ENCODE assay signal across 15 cellular contexts in the genomic region with DNA sequence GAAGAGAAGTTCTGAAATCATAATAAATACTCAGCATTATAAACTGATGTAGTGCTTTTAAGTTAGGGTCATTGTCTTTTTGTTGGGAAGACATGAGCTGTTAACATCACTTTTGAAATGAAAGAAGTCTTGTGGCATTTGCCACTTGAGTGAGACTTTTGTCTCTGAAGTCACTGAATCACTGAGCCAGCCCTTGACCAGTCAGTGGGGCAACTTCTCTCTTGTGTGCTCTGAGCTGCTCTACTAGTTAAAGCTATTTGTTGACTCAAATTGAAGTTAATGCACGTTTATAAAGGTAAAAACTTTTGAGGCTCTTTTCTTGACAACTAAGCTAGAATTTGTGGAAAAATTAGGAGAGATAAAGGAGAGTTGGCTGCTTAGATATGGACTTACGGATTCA. TPM values are rescaled to one million over a fixed set of nuclear protein-coding genes. Genes with fewer than 3 reads are reported as not detected.
DNase-seq lines count a peak whose midpoint lies in the region; ATAC-seq, FAIRE-seq and TF ChIP-seq lines count a peak whose summit lies in the region.
"Had no signal": no experiment of that assay in that cellular context is flagged by ENCODE, and none has a peak within 500 bp of the region (broad histone marks: within the 10 kb centered on the region; RNA-seq: fewer than 3 reads in every experiment).

No MANE protein-coding gene starts in this region.

- in situ Hi-C loops in IMR-90 (cut with MboI; ENCODE audit: low sequenced_read_pairs) (loop anchor here (25.0 kb wide), 1 partner anchor 314 kb away; no protein-coding TSS in a partner anchor), GM12878 (cut with MboI) (no loop called here)

- RAD21 ChIA-PET in GM12878 (lab: Charles Lee; ENCODE audit: unreplicated experiment) = interaction anchor here (1.6 kb wide), 1 partner anchor 307 kb away, joined by 5 read pairs; no protein-coding TSS in a partner anchor

- peaks cover 72% of the 10 kb centered on the region for H3K4me1 Mint-ChIP-seq in activated CD4-positive, alpha-beta T cell treated with anti-CD3 and anti-CD28 coated beads for 36 hours
- peaks cover 70% of the 10 kb centered on the region for H3K4me1 Mint-ChIP-seq in activated naive CD4-positive, alpha-beta T cell treated with anti-CD3 and anti-CD28 coated beads for 36 hours (ENCODE audit: low read depth)

- H2AK5ac ChIP-seq in IMR-90 (ENCODE audit: low read depth, low read length) = no peak overlapping the region
- H2AK5ac ChIP-seq in trophoblast cell (ENCODE audit: low read length) = no peak overlapping the region

- H4K91ac ChIP-seq in IMR-90 (ENCODE audit: insufficient read depth, low read depth, low read length) (no peak overlapping the region), trophoblast cell (ENCODE audit: low read depth, low read length) (no peak overlapping the region)

- no peak overlapping the region for H2BK15ac ChIP-seq in IMR-90 (ENCODE audit: low read depth, low read length)

- 80% methylated on average over 1 of the region's 2 CpGs; no CpG with 5 or more reads in 1 of the 2 experiments for WGBS in IMR-90 (ENCODE audit: extremely low coverage in 2 of 2, insufficient read length in 1 of 2), 2 experiments
- WGBS in GM12878 (ENCODE audit: insufficient coverage, insufficient replicate concordance, low lambda C conversion rate, missing lambda C conversion rate) = 50% methylated on average over 2 of the region's 2 CpGs
- no CpG with 5 or more reads among the region's 2 CpGs for WGBS in trophoblast cell (ENCODE audit: extremely low coverage, insufficient coverage, insufficient read length)

- H3K36me3 Mint-ChIP-seq in activated CD4-positive, alpha-beta T cell treated with anti-CD3 and anti-CD28 coated beads for 36 hours (ENCODE audit: low read depth) = peaks cover 62% of the 10 kb centered on the region
- peaks cover 32% of the 10 kb centered on the region for H3K36me3 Mint-ChIP-seq in activated naive CD4-positive, alpha-beta T cell treated with anti-CD3 and anti-CD28 coated beads for 36 hours (ENCODE audit: low read depth)

- POLR2A ChIA-PET in activated CD4-positive, alpha-beta T cell treated with anti-CD3 and anti-CD28 coated beads for 36 hours (lab: Charles Lee) = interaction anchor here (0.9 kb wide), 1 partner anchor 31 kb away, joined by 3 read pairs; the partner anchor contains the start of gene TRMT61B
- POLR2A ChIA-PET in IMR-90 (lab: Charles Lee; ENCODE audit: unreplicated experiment) = no interaction called here
- POLR2A ChIA-PET in GM12878 (lab: Charles Lee) = no interaction called here

- TF ChIP-seq RAD21 in IMR-90 (IDR thresholded peaks at IDR 0.05; ENCODE audit: low read length) (no peak), GM12878 (IDR thresholded peaks at IDR 0.05; ENCODE audit: insufficient read depth, low read depth, low read length) (no peak)

- no peak for TF ChIP-seq POLR2A in IMR-90 (IDR thresholded peaks at IDR 0.05; ENCODE audit: low read depth, low read length)
- TF ChIP-seq POLR2A in GM12878 (IDR thresholded peaks at IDR 0.05; ENCODE audit: low read depth, low read length) = no peak

- H3K4me3 ChIP-seq in IMR-90 (ENCODE audit: insufficient read depth, low read depth, low read length) (no peak overlapping the region), GM12878 (no peak overlapping the region), trophoblast cell (ENCODE audit: low read depth, low read length) (no peak overlapping the region)
- H3K4me3 ChIP-seq: BLaER1 treated with 17β-estradiol and CSF1 and Interleukin-3, amounts not matched to agents 10 nM and 100 nM had no signal

- H3K23ac ChIP-seq in IMR-90 (ENCODE audit: low read depth, low read length) = peak overlapping the region; percentile 31; the same call in 1 of the 2 replicates
- no peak overlapping the region for H3K23ac ChIP-seq in trophoblast cell (ENCODE audit: low read length)

- H3K79me1 ChIP-seq in IMR-90 (ENCODE audit: low read depth in 1 of 2, low read length in 2 of 2) (peaks cover 11 to 62% of the 10 kb centered on the region in 2 experiments), trophoblast cell (ENCODE audit: low read length) (no peaks in the 10 kb centered on the region)

- no peak for ATAC-seq in activated CD4-positive, alpha-beta T cell treated with anti-CD3 and anti-CD28 coated beads for 36 hours
- no peak for ATAC-seq in IMR-90 (ENCODE audit: low read depth)
- ATAC-seq in GM12878 = peak; percentile 24; the same call in 1 of the 3 replicates

- H2BK20ac ChIP-seq in IMR-90 (ENCODE audit: low read depth, low read length) = no peak overlapping the region

- FAIRE-seq in GM12878 (lab: Jason Lieb, UNC) = no peak
- FAIRE-seq: RCC 7860 had no signal

- H3K27ac ChIP-seq in IMR-90 (ENCODE audit: insufficient read depth, low read length) = no peak overlapping the region
- H3K27ac ChIP-seq in GM12878 (ENCODE audit: control insufficient read depth, insufficient read depth) = no peak overlapping the region
- H3K27ac ChIP-seq in trophoblast cell (ENCODE audit: low read depth, low read length) = no peak overlapping the region
- H3K27ac ChIP-seq: BLaER1 treated with 17β-estradiol and CSF1 and Interleukin-3, amounts not matched to agents 10 nM and 100 nM had no signal

- no peak overlapping the region for H2BK120ac ChIP-seq in IMR-90 (ENCODE audit: low read depth, low read length)
- H2BK120ac ChIP-seq in trophoblast cell (ENCODE audit: insufficient read depth, low read length, poor library complexity) = no peak overlapping the region

- H3K9me1 ChIP-seq in IMR-90 (ENCODE audit: insufficient read depth, low read length) = peaks cover 15% of the 10 kb centered on the region

- DNase-seq in activated CD4-positive, alpha-beta T cell treated with anti-CD3 and anti-CD28 coated beads for 36 hours = no peak
- DNase-seq in activated CD4-positive, alpha-beta T cell treated with anti-CD3 and anti-CD28 coated beads, Interleukin-2, amount 50 U/mL, for 4 hours = no peak
- DNase-seq in IMR-90 = no peak
- no peak for DNase-seq in GM12878 (ENCODE audit: low read depth, low spot score)
- no peak for DNase-seq in trophoblast cell
- no peak for DNase-seq in activated naive CD4-positive, alpha-beta T cell treated with anti-CD3 and anti-CD28 coated beads for 36 hours
- DNase-seq in NCI-H526 (lab: John Stamatoyannopoulos, UW) = no peak
- no peak for DNase-seq in mesenteric fat pad (ENCODE audit: low spot score)
- DNase-seq: 8988T, GF-D8, NCI-H1417, NCI-H2029, NCI-H510A treated with DMSO at 0.1 percent for 48 hours had no signal

- BruUV-seq in IMR-90 (replicated peaks; lab: Mats Ljungman, UMichigan) (no TSS peak), GM12878 (replicated peaks; lab: Mats Ljungman, UMichigan) (no TSS peak)

- peaks cover 14% of the 10 kb centered on the region for H3K4me1 ChIP-seq in IMR-90 (ENCODE audit: control insufficient read depth, insufficient read depth, low read length)
- no peaks in the 10 kb centered on the region for H3K4me1 ChIP-seq in GM12878 (ENCODE audit: control insufficient read depth, insufficient read depth, low read length)
- H3K4me1 ChIP-seq in trophoblast cell (ENCODE audit: control insufficient read depth in 1 of 2, insufficient read depth in 2 of 2, low read length in 2 of 2) = no peaks in the 10 kb centered on the region

- H3K14ac ChIP-seq in IMR-90 (replicated peaks; ENCODE audit: low read depth, low read length) (no peak overlapping the region), trophoblast cell (ENCODE audit: low read length) (no peak overlapping the region)

- H3K9me3 ChIP-seq in IMR-90 (ENCODE audit: control insufficient read depth, insufficient read depth, low read length) (no peaks in the 10 kb centered on the region), GM12878 (replicated peaks; ENCODE audit: control insufficient read depth, insufficient read depth, low read length) (no peaks in the 10 kb centered on the region), trophoblast cell (ENCODE audit: insufficient read depth, low read depth, low read length) (no peaks in the 10 kb centered on the region)
- H3K9me3 ChIP-seq: BLaER1 treated with 17β-estradiol and CSF1 and Interleukin-3, amounts not matched to agents 10 nM and 100 nM had no signal

- peak overlapping the region; percentile 53 for H3K27ac Mint-ChIP-seq in activated CD4-positive, alpha-beta T cell treated with anti-CD3 and anti-CD28 coated beads for 36 hours
- no peak overlapping the region for H3K27ac Mint-ChIP-seq in activated naive CD4-positive, alpha-beta T cell treated with anti-CD3 and anti-CD28 coated beads for 36 hours

- H4K12ac ChIP-seq in trophoblast cell (ENCODE audit: low read depth, low read length) = no peak overlapping the region

- H3K9me3 Mint-ChIP-seq in activated CD4-positive, alpha-beta T cell treated with anti-CD3 and anti-CD28 coated beads for 36 hours (ENCODE audit: low read depth) = no peaks in the 10 kb centered on the region
- no peaks in the 10 kb centered on the region for H3K9me3 Mint-ChIP-seq in activated naive CD4-positive, alpha-beta T cell treated with anti-CD3 and anti-CD28 coated beads for 36 hours

- no peaks in the 10 kb centered on the region for H3K27me3 Mint-ChIP-seq in activated CD4-positive, alpha-beta T cell treated with anti-CD3 and anti-CD28 coated beads for 36 hours
- no peaks in the 10 kb centered on the region for H3K27me3 Mint-ChIP-seq in activated naive CD4-positive, alpha-beta T cell treated with anti-CD3 and anti-CD28 coated beads for 36 hours (ENCODE audit: low read depth)

- peaks cover 89% of the 10 kb centered on the region for H4K20me1 ChIP-seq in IMR-90 (ENCODE audit: insufficient read depth, low read length)
- no peaks in the 10 kb centered on the region for H4K20me1 ChIP-seq in GM12878 (ENCODE audit: control insufficient read depth, insufficient read depth)

- SMC1A ChIA-PET in GM12878 (lab: Charles Lee; ENCODE audit: uncharacterized antibody, unreplicated experiment) = interaction anchor here (1.3 kb wide), 1 partner anchor 12 kb away, joined by 4 read pairs; no protein-coding TSS in a partner anchor

- no peak overlapping the region for H3K4me2 ChIP-seq in IMR-90 (ENCODE audit: low read depth, low read length)
- peak overlapping the region; percentile 24; the same call in 1 of the 2 replicates for H3K4me2 ChIP-seq in GM12878 (ENCODE audit: control insufficient read depth, insufficient read depth)
- no peak overlapping the region for H3K4me2 ChIP-seq in trophoblast cell (ENCODE audit: low read length)

- intact Hi-C loops in activated CD4-positive, alpha-beta T cell treated with anti-CD3 and anti-CD28 coated beads for 36 hours (cut with DNase I, micrococcal nuclease) = no loop called here
- intact Hi-C loops in IMR-90 (cut with micrococcal nuclease) = loop anchor here (2.0 kb wide), 1 partner anchor 334 kb away; no protein-coding TSS in a partner anchor
- intact Hi-C loops in GM12878 (cut with micrococcal nuclease; ENCODE audit: unreplicated experiment) = no loop called here
- intact Hi-C loops in activated naive CD4-positive, alpha-beta T cell treated with anti-CD3 and anti-CD28 coated beads for 36 hours (cut with micrococcal nuclease) = no loop called here

- TF ChIP-seq EP300 in GM12878 (IDR thresholded peaks at IDR 0.05; ENCODE audit: borderline replicate concordance in 1 of 2, control insufficient read depth in 1 of 2, low read depth in 2 of 2, low read length in 2 of 2) = no peak

- H4K5ac ChIP-seq in IMR-90 (ENCODE audit: low read depth, low read length) = no peak overlapping the region

- dilution Hi-C loops in IMR-90 (cut with HindIII; ENCODE audit: low sequenced_read_pairs, unreplicated experiment) = no loop called here

- no peaks in the 10 kb centered on the region for H3K27me3 ChIP-seq in IMR-90 (ENCODE audit: control insufficient read depth, insufficient read depth, low read length)
- no peaks in the 10 kb centered on the region for H3K27me3 ChIP-seq in GM12878 (replicated peaks in 1 of 2; ENCODE audit: control insufficient read depth in 2 of 2, insufficient read depth in 2 of 2, low read length in 1 of 2)
- no peaks in the 10 kb centered on the region for H3K27me3 ChIP-seq in trophoblast cell (ENCODE audit: insufficient read depth, low read length)
- H3K27me3 ChIP-seq: BLaER1 treated with 17β-estradiol and CSF1 and Interleukin-3, amounts not matched to agents 10 nM and 100 nM had no signal

- H2BK12ac ChIP-seq in trophoblast cell (ENCODE audit: low read length) = no peak overlapping the region

- TF ChIP-seq CTCF in IMR-90 (conservative IDR thresholded peaks at IDR 0.05; ENCODE audit: low read depth, low read length) (no peak), GM12878 (IDR thresholded peaks at IDR 0.05 in 2 of 3, conservative IDR thresholded peaks at IDR 0.05 in 1 of 3; ENCODE audit: control insufficient read depth in 2 of 3, extremely low read depth in 1 of 3, insufficient read depth in 1 of 3, low read depth in 3 of 3, low read length in 3 of 3) (no peak)

- H3K4ac ChIP-seq in IMR-90 (ENCODE audit: low read depth, low read length) (no peak overlapping the region), trophoblast cell (ENCODE audit: low read depth, low read length) (peak overlapping the region; percentile 80)

- H2AK9ac ChIP-seq in IMR-90 (replicated peaks; ENCODE audit: low read depth, low read length, poor library complexity) = no peak overlapping the region

- H3K79me2 ChIP-seq in GM12878 (ENCODE audit: control insufficient read depth, insufficient read depth, low read length) = peaks cover 94% of the 10 kb centered on the region
- peaks cover 4% of the 10 kb centered on the region for H3K79me2 ChIP-seq in trophoblast cell (ENCODE audit: control insufficient read depth, insufficient read depth, low read length, poor library complexity)

- CTCF ChIA-PET in activated CD4-positive, alpha-beta T cell treated with anti-CD3 and anti-CD28 coated beads for 36 hours (lab: Charles Lee) = interaction anchor here (0.8 to 1.8 kb wide), 3 partner anchors 12 to 81 kb away, joined by 3 to 7 read pairs (median 3); no protein-coding TSS in a partner anchor
- CTCF ChIA-PET in IMR-90 (lab: Yijun Ruan, JAX) = no interaction called here
- CTCF ChIA-PET in GM12878 (lab: Yijun Ruan, JAX) = interaction anchor here (1.0 to 1.4 kb wide), 3 partner anchors 9 to 307 kb away, joined by 3 to 5 read pairs (median 4); no protein-coding TSS in a partner anchor
- CTCF ChIA-PET in activated naive CD4-positive, alpha-beta T cell treated with anti-CD3 and anti-CD28 coated beads for 36 hours (lab: Charles Lee) = interaction anchor here (1.0 to 1.4 kb wide), 3 partner anchors 9 to 78 kb away, joined by 3 read pairs; no protein-coding TSS in a partner anchor

- H4K8ac ChIP-seq in IMR-90 (ENCODE audit: low read depth in 2 of 2, low read length in 2 of 2) (no peak overlapping the region), trophoblast cell (ENCODE audit: low read depth, low read length) (no peak overlapping the region)

- H3K56ac ChIP-seq in IMR-90 (ENCODE audit: extremely low read depth, insufficient read depth, low read length) = no peak overlapping the region

- peaks cover 8% of the 10 kb centered on the region for H3K36me3 ChIP-seq in IMR-90 (ENCODE audit: control insufficient read depth, insufficient read depth, low read length)
- H3K36me3 ChIP-seq in GM12878 (ENCODE audit: control insufficient read depth in 2 of 2, insufficient read depth in 2 of 2, low read length in 1 of 2) = peaks cover 9 to 13% of the 10 kb centered on the region in 2 experiments
- peaks cover 3 to 8% of the 10 kb centered on the region in 2 experiments for H3K36me3 ChIP-seq in trophoblast cell (ENCODE audit: control insufficient read depth in 1 of 2, insufficient read depth in 2 of 2, low read length in 2 of 2)

- H3K4me3 Mint-ChIP-seq in activated CD4-positive, alpha-beta T cell treated with anti-CD3 and anti-CD28 coated beads for 36 hours = no peak overlapping the region
- H3K4me3 Mint-ChIP-seq in activated naive CD4-positive, alpha-beta T cell treated with anti-CD3 and anti-CD28 coated beads for 36 hours = no peak overlapping the region

- H2BK5ac ChIP-seq in IMR-90 (ENCODE audit: low read depth, low read length, poor library complexity, severe bottlenecking) (no peak overlapping the region), trophoblast cell (ENCODE audit: low read depth, low read length, poor library complexity) (no peak overlapping the region)

- H2AFZ ChIP-seq in IMR-90 (replicated peaks; ENCODE audit: low read length, poor library complexity) (no peak overlapping the region), GM12878 (ENCODE audit: control insufficient read depth, low read depth, low read length) (no peak overlapping the region), trophoblast cell (ENCODE audit: insufficient read depth, low read length, poor library complexity) (no peak overlapping the region)

- no peak overlapping the region for H3K9ac ChIP-seq in IMR-90 (ENCODE audit: low read depth, low read length)
- no peak overlapping the region for H3K9ac ChIP-seq in GM12878 (ENCODE audit: control insufficient read depth, insufficient read depth, low read length)
- no peak overlapping the region for H3K9ac ChIP-seq in trophoblast cell (ENCODE audit: low read length)
- H3K9ac ChIP-seq: BLaER1 treated with 17β-estradiol and CSF1 and Interleukin-3, amounts not matched to agents 10 nM and 100 nM had no signal

- H3K18ac ChIP-seq in IMR-90 (ENCODE audit: low read depth, low read length) (no peak overlapping the region), trophoblast cell (ENCODE audit: low read length) (no peak overlapping the region)

RNA-seq across cellular contexts. Expression of gene WDR43, which starts 6.7 kb away (rescaled TPM):
- 100 to 1,000 TPM; 109 to 170 TPM for total RNA-seq in activated CD4-positive, alpha-beta T cell treated with anti-CD3 and anti-CD28 coated beads for 36 hours
- 220 and 300 TPM in 2 replicates for total RNA-seq in IMR-90 (2012; rRNA removed)
- 37.7 and 40.3 TPM in 2 replicates for polyA plus RNA-seq in IMR-90 (2012; rRNA removed)
- 4.6 and 5.3 TPM in 2 replicates for polyA plus RNA-seq in IMR-90 (2012; cell fraction: cytosol; rRNA removed)
- 4.5 and 46.7 TPM in 2 replicates for polyA plus RNA-seq in IMR-90 (2012; cell fraction: nucleus; rRNA removed; ENCODE audit: low replicate concordance)
- total RNA-seq in GM12878 (2013; cell fraction: nucleolus; rRNA removed) = 194 and 200 TPM in 2 replicates
- 88.6 and 109 TPM in 2 replicates for total RNA-seq in GM12878 (2014; rRNA removed)
- total RNA-seq in GM12878 (2014; rRNA removed; fragmentation: Illumina TruSeq; extraction: Trizol) = 139 and 142 TPM in 2 replicates
- total RNA-seq in GM12878 (2021) = 105 and 108 TPM in 2 replicates
- 16.6 TPM for polyA plus RNA-seq in GM12878 (2011; ENCODE audit: low read depth)
- polyA plus RNA-seq in GM12878 (2011; rRNA removed) = 153 and 179 TPM in 2 replicates
- 51.3 and 52.7 TPM in 2 replicates for polyA plus RNA-seq in GM12878 (2011; cell fraction: cytosol; rRNA removed)
- polyA plus RNA-seq in GM12878 (2011; cell fraction: nucleus; rRNA removed) = 56.8 and 68.2 TPM in 2 replicates
- polyA plus RNA-seq in GM12878 (2012) = 31.6 and 36.0 TPM in 2 replicates
- 84.4 and 103 TPM in 2 replicates for polyA plus RNA-seq in GM12878 (2014; fragmentation: Illumina TruSeq; extraction: Trizol)
- 10 to 100 TPM; 39.3 to 39.6 TPM for polyA plus RNA-seq in GM12878 (2014; fragmentation: Nextera tagmentation; extraction: Ambion mirVana)
- polyA plus RNA-seq in GM12878 (2014; rRNA removed) = 61.8 and 67.4 TPM in 2 replicates
- polyA plus RNA-seq in GM12878 (2016; fragmentation: Nextera tagmentation; extraction: Ambion mirVana) = 10 to 100 TPM; 75.6 to 79.5 TPM
- 142 and 381 TPM in 2 replicates for polyA minus RNA-seq in GM12878 (2011; rRNA and poly(A)+ RNA removed)
- 43.3 and 92.1 TPM in 2 replicates for polyA minus RNA-seq in GM12878 (2011; cell fraction: cytosol; rRNA and poly(A)+ RNA removed)
- polyA minus RNA-seq in GM12878 (2011; cell fraction: nucleus; rRNA and poly(A)+ RNA removed) = 51.5 and 60.6 TPM in 2 replicates
- polyA plus RNA-seq in trophoblast cell (2013) = 40.2 and 42.5 TPM in 2 replicates
- 10 to 100 TPM; 76.5 to 78.7 TPM for total RNA-seq in activated naive CD4-positive, alpha-beta T cell treated with anti-CD3 and anti-CD28 coated beads for 36 hours
- 98.8 TPM for total RNA-seq in mesenteric fat pad

RNA-seq across cellular contexts. Expression of gene TRMT61B, which starts 31.1 kb away (rescaled TPM):
- 10 to 100 TPM; 22.0 to 22.2 TPM for total RNA-seq in activated CD4-positive, alpha-beta T cell treated with anti-CD3 and anti-CD28 coated beads for 36 hours
- total RNA-seq in IMR-90 (2012; rRNA removed) = 5.7 and 11.1 TPM in 2 replicates
- polyA plus RNA-seq in IMR-90 (2012; rRNA removed) = 4.9 and 6.6 TPM in 2 replicates
- 3.5 and 4.1 TPM in 2 replicates for polyA plus RNA-seq in IMR-90 (2012; cell fraction: cytosol; rRNA removed)
- polyA plus RNA-seq in IMR-90 (2012; cell fraction: nucleus; rRNA removed; ENCODE audit: low replicate concordance) = 5.0 and 6.1 TPM in 2 replicates
- 37.9 and 38.3 TPM in 2 replicates for total RNA-seq in GM12878 (2013; cell fraction: nucleolus; rRNA removed)
- total RNA-seq in GM12878 (2014; rRNA removed) = 16.0 and 18.2 TPM in 2 replicates
- total RNA-seq in GM12878 (2014; rRNA removed; fragmentation: Illumina TruSeq; extraction: Trizol) = 15.3 and 19.5 TPM in 2 replicates
- total RNA-seq in GM12878 (2021) = 14.7 and 15.7 TPM in 2 replicates
- 5.8 TPM for polyA plus RNA-seq in GM12878 (2011; ENCODE audit: low read depth)
- polyA plus RNA-seq in GM12878 (2011; rRNA removed) = 19.3 and 30.0 TPM in 2 replicates
- polyA plus RNA-seq in GM12878 (2011; cell fraction: cytosol; rRNA removed) = 8.3 and 9.4 TPM in 2 replicates
- 9.8 and 10.5 TPM in 2 replicates for polyA plus RNA-seq in GM12878 (2011; cell fraction: nucleus; rRNA removed)
- polyA plus RNA-seq in GM12878 (2012) = 9.2 and 10.5 TPM in 2 replicates
- polyA plus RNA-seq in GM12878 (2014; fragmentation: Illumina TruSeq; extraction: Trizol) = 13.1 and 14.0 TPM in 2 replicates
- polyA plus RNA-seq in GM12878 (2014; fragmentation: Nextera tagmentation; extraction: Ambion mirVana) = 10 to 100 TPM; 18.1 to 23.0 TPM
- 10.4 and 12.8 TPM in 2 replicates for polyA plus RNA-seq in GM12878 (2014; rRNA removed)
- 10 to 100 TPM; 23.2 to 23.7 TPM for polyA plus RNA-seq in GM12878 (2016; fragmentation: Nextera tagmentation; extraction: Ambion mirVana)
- polyA minus RNA-seq in GM12878 (2011; rRNA and poly(A)+ RNA removed) = 8.3 and 9.1 TPM in 2 replicates
- polyA minus RNA-seq in GM12878 (2011; cell fraction: cytosol; rRNA and poly(A)+ RNA removed) = 2.8 and 4.1 TPM in 2 replicates
- 11.1 and 15.4 TPM in 2 replicates for polyA minus RNA-seq in GM12878 (2011; cell fraction: nucleus; rRNA and poly(A)+ RNA removed)
- 11.9 and 12.6 TPM in 2 replicates for polyA plus RNA-seq in trophoblast cell (2013)
- 10 to 100 TPM; 13.6 to 15.5 TPM for total RNA-seq in activated naive CD4-positive, alpha-beta T cell treated with anti-CD3 and anti-CD28 coated beads for 36 hours
- total RNA-seq in mesenteric fat pad = 10.9 TPM
